14 cellular contexts compared by ENCODE assay signal in the genomic region with DNA sequence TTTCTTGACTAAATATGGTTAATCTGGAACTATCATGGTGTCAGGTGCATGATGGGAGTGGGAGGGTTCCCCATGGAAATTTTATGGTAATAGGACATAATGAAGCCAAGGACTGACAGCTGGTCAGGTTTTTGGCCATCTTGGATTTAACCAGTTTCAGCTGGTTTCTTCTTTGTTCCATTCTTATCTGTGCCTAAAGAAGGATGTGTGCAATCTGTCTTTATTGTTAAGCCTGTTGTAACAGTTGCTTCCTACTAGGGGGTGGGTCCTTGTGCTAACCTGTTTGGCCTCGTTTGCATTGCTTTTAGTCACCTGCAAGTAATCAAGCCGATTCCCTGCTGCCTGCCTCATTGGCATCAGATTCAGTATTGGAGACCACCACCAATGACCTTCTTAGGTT.
A peak's percentile ranks its signal among the peaks of the same experiment; 100 is the strongest.
DNase-seq lines count a peak whose midpoint lies in the region; ATAC-seq, FAIRE-seq and TF ChIP-seq lines count a peak whose summit lies in the region.
"Had no signal": no experiment of that assay in that cellular context is flagged by ENCODE, and none has a peak within 500 bp of the region (broad histone marks: within the 10 kb centered on the region; RNA-seq: fewer than 3 reads in every experiment).

No MANE protein-coding gene starts in this region.

- H3K9me1 ChIP-seq in K562 (ENCODE audit: control insufficient read depth, insufficient read depth, low read length) = no peaks in the 10 kb centered on the region

- in situ Hi-C loops in K562 (cut with MboI) = no loop called here

- no peaks in the 10 kb centered on the region for H3K9me3 Mint-ChIP-seq in neural progenitor cell
- peaks cover 34% of the 10 kb centered on the region for H3K9me3 Mint-ChIP-seq in activated T-helper 1 cell treated with anti-CD3 and anti-CD28 coated beads, Interleukin-12 subunit alpha, Interleukin-12 subunit beta, Interleukin-2, Interleukin-4 antibody, amounts not matched to agents 30 ng/mL and 10 ng/mL and 1 ng/mL, durations not matched to agents 14 hours and 24 hours and 36 hours

- no peak for FAIRE-seq in K562 (lab: Jason Lieb, UNC)
- FAIRE-seq: A549, GM19239 had no signal

- H4K20me1 ChIP-seq in K562 (replicated peaks; ENCODE audit: control insufficient read depth, insufficient read depth, low read length) (no peaks in the 10 kb centered on the region), neural progenitor cell (ENCODE audit: low read depth) (no peaks in the 10 kb centered on the region)

- no peak overlapping the region for H3K4me3 Mint-ChIP-seq in neural progenitor cell
- no peak overlapping the region for H3K4me3 Mint-ChIP-seq in activated T-helper 1 cell treated with anti-CD3 and anti-CD28 coated beads, Interleukin-12 subunit alpha, Interleukin-12 subunit beta, Interleukin-2, Interleukin-4 antibody, amounts not matched to agents 30 ng/mL and 10 ng/mL and 1 ng/mL, durations not matched to agents 14 hours and 24 hours and 36 hours
- H3K4me3 Mint-ChIP-seq: CD4-positive, CD25-positive, alpha-beta regulatory T cell; H9; IgD-negative memory B cell had no signal

- no peak overlapping the region for H2AFZ ChIP-seq in K562 (ENCODE audit: low read depth, low read length)
- H2AFZ ChIP-seq in neural progenitor cell (replicated peaks) = peak overlapping the region; percentile 28

- POLR2A ChIA-PET in K562 (lab: Yijun Ruan, JAX) = no interaction called here

- TF ChIP-seq CTCF in K562 (IDR thresholded peaks at IDR 0.05 in 2 of 3, conservative IDR thresholded peaks at IDR 0.05 in 1 of 3; ENCODE audit: insufficient read depth in 2 of 3, low read depth in 1 of 3, low read length in 3 of 3) = no peak
- TF ChIP-seq CTCF in neural progenitor cell (IDR thresholded peaks at IDR 0.05) = no peak

- H3K27ac Mint-ChIP-seq in neural progenitor cell = no peak overlapping the region
- no peak overlapping the region for H3K27ac Mint-ChIP-seq in activated T-helper 1 cell treated with anti-CD3 and anti-CD28 coated beads, Interleukin-12 subunit alpha, Interleukin-12 subunit beta, Interleukin-2, Interleukin-4 antibody, amounts not matched to agents 30 ng/mL and 10 ng/mL and 1 ng/mL, durations not matched to agents 14 hours and 24 hours and 36 hours
- H3K27ac Mint-ChIP-seq: CD4-positive, CD25-positive, alpha-beta regulatory T cell; H9; IgD-negative memory B cell had no signal

- intact Hi-C loops in K562 (cut with micrococcal nuclease) = no loop called here
- intact Hi-C loops in activated T-helper 1 cell treated with anti-CD3 and anti-CD28 coated beads, Interleukin-12 subunit alpha, Interleukin-12 subunit beta, Interleukin-2, Interleukin-4 antibody, amounts not matched to agents 30 ng/mL and 10 ng/mL and 1 ng/mL, durations not matched to agents 14 hours and 24 hours and 36 hours (cut with micrococcal nuclease) = no loop called here

- TF ChIP-seq POLR2A in K562 (conservative IDR thresholded peaks at IDR 0.05) = no peak

- no peak overlapping the region for H3K4me2 ChIP-seq in K562 (ENCODE audit: insufficient read depth, low read length)
- no peak overlapping the region for H3K4me2 ChIP-seq in neural progenitor cell
- H3K4me2 ChIP-seq: A549 had no signal

- BruUV-seq in K562 (replicated peaks; lab: Mats Ljungman, UMichigan) = no TSS peak

- H3K36me3 ChIP-seq in K562 (ENCODE audit: control insufficient read depth, insufficient read depth, low read length) (no peaks in the 10 kb centered on the region), neural progenitor cell (no peaks in the 10 kb centered on the region)

- peaks cover 7% of the 10 kb centered on the region for H3K27me3 Mint-ChIP-seq in neural progenitor cell (ENCODE audit: insufficient read depth, low read depth)
- peaks cover 2% of the 10 kb centered on the region for H3K27me3 Mint-ChIP-seq in activated T-helper 1 cell treated with anti-CD3 and anti-CD28 coated beads, Interleukin-12 subunit alpha, Interleukin-12 subunit beta, Interleukin-2, Interleukin-4 antibody, amounts not matched to agents 30 ng/mL and 10 ng/mL and 1 ng/mL, durations not matched to agents 14 hours and 24 hours and 36 hours (ENCODE audit: insufficient read depth)
- H3K27me3 Mint-ChIP-seq: CD4-positive, CD25-positive, alpha-beta regulatory T cell; IgD-negative memory B cell had no signal

- H3K4me1 Mint-ChIP-seq in neural progenitor cell = peaks cover 2% of the 10 kb centered on the region
- no peaks in the 10 kb centered on the region for H3K4me1 Mint-ChIP-seq in activated T-helper 1 cell treated with anti-CD3 and anti-CD28 coated beads, Interleukin-12 subunit alpha, Interleukin-12 subunit beta, Interleukin-2, Interleukin-4 antibody, amounts not matched to agents 30 ng/mL and 10 ng/mL and 1 ng/mL, durations not matched to agents 14 hours and 24 hours and 36 hours (ENCODE audit: low read depth)
- H3K4me1 Mint-ChIP-seq: CD4-positive, CD25-positive, alpha-beta regulatory T cell; IgD-negative memory B cell had no signal

- no peak overlapping the region for H3K4me3 ChIP-seq in K562
- H3K4me3 ChIP-seq in neural progenitor cell = no peak overlapping the region
- H3K4me3 ChIP-seq: A549 had no signal

- no peaks in the 10 kb centered on the region for H3K36me3 Mint-ChIP-seq in neural progenitor cell
- H3K36me3 Mint-ChIP-seq in activated T-helper 1 cell treated with anti-CD3 and anti-CD28 coated beads, Interleukin-12 subunit alpha, Interleukin-12 subunit beta, Interleukin-2, Interleukin-4 antibody, amounts not matched to agents 30 ng/mL and 10 ng/mL and 1 ng/mL, durations not matched to agents 14 hours and 24 hours and 36 hours (ENCODE audit: low read depth) = no peaks in the 10 kb centered on the region
- H3K36me3 Mint-ChIP-seq: CD4-positive, CD25-positive, alpha-beta regulatory T cell; IgD-negative memory B cell had no signal

- H3F3A ChIP-seq in neural progenitor cell (ENCODE audit: low read depth) = no peaks in the 10 kb centered on the region

- H3K27ac ChIP-seq in K562 (ENCODE audit: extremely low read depth, low read depth, low read length) = no peak overlapping the region
- no peak overlapping the region for H3K27ac ChIP-seq in neural progenitor cell
- H3K27ac ChIP-seq: A549 had no signal

- TF ChIP-seq EP300 in K562 (IDR thresholded peaks at IDR 0.05; ENCODE audit: low read length) = no peak

- WGBS in K562 (ENCODE audit: insufficient coverage, low coverage, missing lambda C conversion rate) = 0% methylated on average over 2 of the region's 2 CpGs

- TF ChIP-seq RAD21 in K562 (CRISPR knock-in tag; conservative IDR thresholded peaks at IDR 0.05 in 1 of 2, IDR thresholded peaks at IDR 0.05 in 1 of 2) = no peak

- CTCF ChIA-PET in K562 (lab: Yijun Ruan, JAX; ENCODE audit: low intra/inter-chr PET ratio) = no interaction called here

- H3K79me2 ChIP-seq in K562 (ENCODE audit: control insufficient read depth, insufficient read depth, low read length) (no peaks in the 10 kb centered on the region), neural progenitor cell (ENCODE audit: low read depth) (no peaks in the 10 kb centered on the region)

- DNase-seq in DMS 273 (lab: John Stamatoyannopoulos, UW; ENCODE audit: unreplicated experiment) (peak; percentile 77), K562 (ENCODE audit: extremely low read depth in 1 of 4, low spot score in 3 of 4) (peak in 1 of 4 experiments; percentile 0), neural progenitor cell (ENCODE audit: low spot score) (no peak), NCI-H69 (lab: John Stamatoyannopoulos, UW) (no peak), OCI-M2 (lab: John Stamatoyannopoulos, UW; ENCODE audit: unreplicated experiment) (no peak)
- no peak for DNase-seq in activated T-helper 1 cell treated with anti-CD3 and anti-CD28 coated beads, Interleukin-12 subunit alpha, Interleukin-12 subunit beta, Interleukin-2, Interleukin-4 antibody, amounts not matched to agents 30 ng/mL and 10 ng/mL and 1 ng/mL, durations not matched to agents 14 hours and 24 hours and 36 hours (ENCODE audit: low spot score)
- DNase-seq: CD4-positive, CD25-positive, alpha-beta regulatory T cell; DND-41; GF-D8; GOT3; H9 had no signal

- peaks cover 0 to 7% of the 10 kb centered on the region in 2 experiments; a peak in 2 of 5 replicates for H3K27me3 ChIP-seq in K562 (ENCODE audit: control insufficient read depth in 2 of 2, insufficient read depth in 2 of 2, low read length in 2 of 2)
- no peaks in the 10 kb centered on the region for H3K27me3 ChIP-seq in neural progenitor cell

- H3K9ac ChIP-seq in K562 (ENCODE audit: insufficient read depth in 1 of 2, low read depth in 2 of 2, low read length in 2 of 2) = no peak overlapping the region
- H3K9ac ChIP-seq in neural progenitor cell = no peak overlapping the region

- H3K9me3 ChIP-seq in K562 (replicated peaks; ENCODE audit: control insufficient read depth, insufficient read depth, low read depth, low read length) = no peaks in the 10 kb centered on the region
- H3K9me3 ChIP-seq in neural progenitor cell (ENCODE audit: low read depth) = no peaks in the 10 kb centered on the region

- H3K4me1 ChIP-seq in K562 (replicated peaks in 1 of 2; ENCODE audit: control insufficient read depth in 2 of 2, insufficient read depth in 2 of 2, low read length in 2 of 2) (no peaks in the 10 kb centered on the region), neural progenitor cell (no peaks in the 10 kb centered on the region)
- H3K4me1 ChIP-seq: A549 had no signal

- ATAC-seq in K562 = no peak
- ATAC-seq: A549 had no signal

TF ChIP-seq in K562, 482 proteins besides CTCF, POLR2A, EP300 and RAD21 (continues in another document):
- peak in 1 of 2 experiments; percentile 89; a peak in 2 of 4 replicates for TF ChIP-seq SRF (CRISPR knock-in tag; IDR thresholded peaks at IDR 0.05)
- TF ChIP-seq SOX6 (IDR thresholded peaks at IDR 0.05) = peak; percentile 59
- no peak for TF ChIP-seq ZBTB1 (CRISPR knock-in tag; IDR thresholded peaks at IDR 0.05; ENCODE audit: borderline replicate concordance, low read depth)
- TF ChIP-seq, protein P1, sequence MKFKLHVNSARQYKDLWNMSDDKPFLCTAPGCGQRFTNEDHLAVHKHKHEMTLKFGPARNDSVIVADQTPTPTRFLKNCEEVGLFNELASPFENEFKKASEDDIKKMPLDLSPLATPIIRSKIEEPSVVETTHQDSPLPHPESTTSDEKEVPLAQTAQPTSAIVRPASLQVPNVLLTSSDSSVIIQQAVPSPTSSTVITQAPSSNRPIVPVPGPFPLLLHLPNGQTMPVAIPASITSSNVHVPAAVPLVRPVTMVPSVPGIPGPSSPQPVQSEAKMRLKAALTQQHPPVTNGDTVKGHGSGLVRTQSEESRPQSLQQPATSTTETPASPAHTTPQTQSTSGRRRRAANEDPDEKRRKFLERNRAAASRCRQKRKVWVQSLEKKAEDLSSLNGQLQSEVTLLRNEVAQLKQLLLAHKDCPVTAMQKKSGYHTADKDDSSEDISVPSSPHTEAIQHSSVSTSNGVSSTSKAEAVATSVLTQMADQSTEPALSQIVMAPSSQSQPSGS (CRISPR knock-in tag; IDR thresholded peaks at IDR 0.05) = no peak
- no peak for TF ChIP-seq FUS (optimal IDR thresholded peaks at IDR 0.05; ENCODE audit: low read depth, low read length)
- no peak for TF ChIP-seq FOXJ3 (CRISPR knock-in tag; IDR thresholded peaks at IDR 0.05)
